In genomic region chr12:3743803-3744202, GRCh38 we compare ENCODE assay signal across 1 cellular context.
A peak's percentile ranks its signal among the peaks of the same experiment; 100 is the strongest.
TF ChIP-seq lines count a peak whose summit lies in the region.

No MANE protein-coding gene starts in this region.

TF ChIP-seq in GM12878, 131 proteins besides CTCF, POLR2A, EP300 and RAD21:
- TF ChIP-seq, protein P1, sequence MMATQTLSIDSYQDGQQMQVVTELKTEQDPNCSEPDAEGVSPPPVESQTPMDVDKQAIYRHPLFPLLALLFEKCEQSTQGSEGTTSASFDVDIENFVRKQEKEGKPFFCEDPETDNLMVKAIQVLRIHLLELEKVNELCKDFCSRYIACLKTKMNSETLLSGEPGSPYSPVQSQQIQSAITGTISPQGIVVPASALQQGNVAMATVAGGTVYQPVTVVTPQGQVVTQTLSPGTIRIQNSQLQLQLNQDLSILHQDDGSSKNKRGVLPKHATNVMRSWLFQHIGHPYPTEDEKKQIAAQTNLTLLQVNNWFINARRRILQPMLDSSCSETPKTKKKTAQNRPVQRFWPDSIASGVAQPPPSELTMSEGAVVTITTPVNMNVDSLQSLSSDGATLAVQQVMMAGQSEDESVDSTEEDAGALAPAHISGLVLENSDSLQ (IDR thresholded peaks at IDR 0.05) = no peak
- peak; percentile 44; the same call in 1 of the 2 replicates for TF ChIP-seq IRF4 (IDR thresholded peaks at IDR 0.05; ENCODE audit: low read depth, low read length)
- no peak for TF ChIP-seq IRF5 (IDR thresholded peaks at IDR 0.05; ENCODE audit: borderline replicate concordance)
- 0 out of 4 replicates have a peak, but pooled peaks of 1 of the 2 experiments have one; percentile 24 for TF ChIP-seq BHLHE40 (IDR thresholded peaks at IDR 0.05; ENCODE audit: borderline replicate concordance in 1 of 2, low read depth in 2 of 2, low read length in 1 of 2)
- peak; percentile 79 for TF ChIP-seq RUNX3 (IDR thresholded peaks at IDR 0.05; ENCODE audit: low read length)
- TF ChIP-seq MTA3 (IDR thresholded peaks at IDR 0.05; ENCODE audit: borderline replicate concordance, low read length) = no peak
- peak; percentile 31; the same call in 1 of the 2 replicates for TF ChIP-seq JUNB (IDR thresholded peaks at IDR 0.05)
TF ChIP-seq in GM12878: peak in this region for 4.
